Comparison of ENCODE assay signal across 25 cellular contexts in the genomic region with DNA sequence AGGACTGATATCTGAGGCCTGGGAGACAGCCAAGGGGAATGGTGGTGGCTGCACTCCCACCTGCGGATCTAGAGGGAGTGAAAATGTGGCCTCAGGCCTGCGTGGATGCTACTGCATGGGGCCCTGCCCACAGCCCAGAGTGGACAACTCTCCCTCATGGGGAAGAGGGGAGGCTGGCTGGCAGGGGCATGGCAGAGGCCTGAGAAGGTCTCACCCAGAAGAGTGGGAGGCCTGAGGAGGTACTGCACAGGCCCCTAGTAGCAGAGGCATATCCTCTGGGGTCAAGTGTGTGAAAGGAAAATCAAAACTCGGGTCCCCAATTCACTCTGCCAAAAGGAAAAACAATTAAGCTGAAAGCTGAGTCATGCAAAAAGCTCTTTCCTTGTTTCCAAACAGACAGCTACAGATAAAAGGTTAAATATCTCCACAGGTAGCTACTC.
A peak's percentile ranks its signal among the peaks of the same experiment; 100 is the strongest.
DNase-seq lines count a peak whose midpoint lies in the region; ATAC-seq, FAIRE-seq and TF ChIP-seq lines count a peak whose summit lies in the region.
"Had no signal": no experiment of that assay in that cellular context is flagged by ENCODE, and none has a peak within 500 bp of the region (broad histone marks: within the 10 kb centered on the region; RNA-seq: fewer than 3 reads in every experiment).

No MANE protein-coding gene starts in this region.

- H3K27me3 Mint-ChIP-seq in Caco-2 (ENCODE audit: insufficient read depth, unreplicated experiment), result no peaks in the 10 kb centered on the region
- H3K27me3 Mint-ChIP-seq: activated B cell treated with CpG ODN at 0.5 μM for 24 hours had no signal

- peak overlapping the region; percentile 46 for H3K9ac ChIP-seq in HUES64 (ENCODE audit: low read depth, low read length)
- no peak overlapping the region for H3K9ac ChIP-seq in kidney (ENCODE audit: low read length in 2 of 2)

- H3K27me3 ChIP-seq in Caco-2 (replicated peaks; ENCODE audit: control insufficient read depth, insufficient read depth, low read length) (no peaks in the 10 kb centered on the region), HUES64 (ENCODE audit: insufficient read depth, low read length) (no peaks in the 10 kb centered on the region)
- H3K27me3 ChIP-seq: sigmoid colon, suprapubic skin had no signal

- no peak for FAIRE-seq in kidney (lab: Jason Lieb, UNC)
- FAIRE-seq: endometrium, GM12891 had no signal

- intact Hi-C loops in Caco-2 (cut with micrococcal nuclease; ENCODE audit: unreplicated experiment), result no loop called here
- intact Hi-C loops in kidney (cut with DNase I), result no loop called here

- POLR2A ChIA-PET in Caco-2 (lab: Charles Lee), result no interaction called here

- H3K4me3 ChIP-seq in Caco-2 (ENCODE audit: low read depth, low read length) (no peak overlapping the region), HUES64 (ENCODE audit: low read length) (no peak overlapping the region), kidney (ENCODE audit: low read length in 2 of 2) (no peak overlapping the region)
- H3K4me3 ChIP-seq: sigmoid colon, SK-N-MC, suprapubic skin had no signal

- H3K4me1 ChIP-seq in Caco-2 (peaks cover 24% of the 10 kb centered on the region), HUES64 (ENCODE audit: insufficient read depth, low read length) (peaks cover 31% of the 10 kb centered on the region), kidney (ENCODE audit: control insufficient read depth in 1 of 2, insufficient read depth in 1 of 2, low read depth in 1 of 2, low read length in 2 of 2) (no peaks in the 10 kb centered on the region)
- H3K4me1 ChIP-seq: sigmoid colon, suprapubic skin had no signal

- WGBS in HUES64, result 56% methylated on average over 3 of the region's 3 CpGs

- H3K36me3 ChIP-seq in Caco-2 (ENCODE audit: control insufficient read depth, insufficient read depth, low read length), result peaks cover 1% of the 10 kb centered on the region; the same call in 1 of the 2 replicates
- no peaks in the 10 kb centered on the region for H3K36me3 ChIP-seq in HUES64 (ENCODE audit: insufficient read depth, low read length)
- H3K36me3 ChIP-seq in kidney (ENCODE audit: control insufficient read depth in 1 of 2, insufficient read depth in 2 of 2, low read length in 2 of 2), result no peaks in the 10 kb centered on the region
- H3K36me3 ChIP-seq: sigmoid colon, suprapubic skin had no signal

- CTCF ChIA-PET in Caco-2 (lab: Charles Lee), result interaction anchor here (0.7 kb wide), 3 partner anchors 200 to 1562 kb away, joined by 3 to 5 read pairs (median 4); no protein-coding TSS in a partner anchor

- peaks cover 15% of the 10 kb centered on the region for H3K4me1 Mint-ChIP-seq in Caco-2 (ENCODE audit: low read depth, unreplicated experiment)
- peaks cover 6% of the 10 kb centered on the region for H3K4me1 Mint-ChIP-seq in stimulated activated effector memory CD8-positive, alpha-beta T cell treated with anti-CD3 and anti-CD28 coated beads, Interleukin-12 subunit alpha, Interleukin-12 subunit beta, amount 100 ng/mL, for 72 hours

- TF ChIP-seq CTCF in Caco-2 (IDR thresholded peaks at IDR 0.05; ENCODE audit: insufficient read depth in 1 of 2, low read depth in 1 of 2, low read length in 1 of 2, severe bottlenecking in 1 of 2, unreplicated experiment in 1 of 2), result no peak
- no peak for TF ChIP-seq CTCF in kidney (IDR thresholded peaks at IDR 0.05; ENCODE audit: borderline replicate concordance, extremely low read depth, insufficient read depth)

- H3K9me3 ChIP-seq in Caco-2 (no peaks in the 10 kb centered on the region), HUES64 (ENCODE audit: insufficient read depth, low read depth, low read length) (no peaks in the 10 kb centered on the region), kidney (ENCODE audit: control insufficient read depth in 1 of 2, low read length in 2 of 2) (no peaks in the 10 kb centered on the region)
- H3K9me3 ChIP-seq: sigmoid colon, suprapubic skin had no signal

- DNase-seq in Caco-2 (no peak), kidney (peak; percentile 38), cerebellum (ENCODE audit: low spot score) (no peak), iPS-NIHi7 (ENCODE audit: extremely low spot score) (no peak), GDM1 (lab: John Stamatoyannopoulos, UW) (no peak)
- DNase-seq in stimulated activated effector memory CD8-positive, alpha-beta T cell treated with anti-CD3 and anti-CD28 coated beads, Interleukin-12 subunit alpha, Interleukin-12 subunit beta, amount 100 ng/mL, for 72 hours (ENCODE audit: low spot score in 2 of 2), result no peak
- DNase-seq: activated B cell treated with CpG ODN at 0.5 μM for 24 hours; activated CD4-positive, alpha-beta T cell treated with anti-CD3 and anti-CD28 coated beads, Interleukin-2, amount 50 U/mL, for 48 hours; activated gamma-delta T cell treated with Interleukin-2 at 50 U/mL for 16 hours; amniotic stem cell; COR-L47; DMS79 treated with DMSO at 0.1 percent for 48 hours; IMR-90; midbrain; NCI-H1105 treated with DMSO at 0.1 percent for 48 hours; NCI-H524; RPMI8226; sigmoid colon had no signal

- no peak overlapping the region for H3K4me3 Mint-ChIP-seq in Caco-2 (ENCODE audit: unreplicated experiment)
- H3K4me3 Mint-ChIP-seq in stimulated activated effector memory CD8-positive, alpha-beta T cell treated with anti-CD3 and anti-CD28 coated beads, Interleukin-12 subunit alpha, Interleukin-12 subunit beta, amount 100 ng/mL, for 72 hours, result no peak overlapping the region
- H3K4me3 Mint-ChIP-seq: activated B cell treated with CpG ODN at 0.5 μM for 24 hours; T-helper 2 cell treated with Interferon-gamma antibody and Interleukin-4, amounts not matched to agents 5 μg/mL and 100 μg/mL, for 36 hours had no signal

- BruUV-seq in Caco-2 (replicated peaks; lab: Mats Ljungman, UMichigan), result no TSS peak

- peak overlapping the region; percentile 91 for H3K27ac ChIP-seq in HUES64 (ENCODE audit: low read depth, low read length)
- no peak overlapping the region for H3K27ac ChIP-seq in kidney (ENCODE audit: low read depth in 2 of 2, low read length in 2 of 2)
- H3K27ac ChIP-seq: sigmoid colon, SK-N-MC, suprapubic skin had no signal

- peaks cover 11% of the 10 kb centered on the region for H3K9me3 Mint-ChIP-seq in Caco-2 (ENCODE audit: unreplicated experiment)
- H3K9me3 Mint-ChIP-seq in stimulated activated effector memory CD8-positive, alpha-beta T cell treated with anti-CD3 and anti-CD28 coated beads, Interleukin-12 subunit alpha, Interleukin-12 subunit beta, amount 100 ng/mL, for 72 hours, result no peaks in the 10 kb centered on the region
- H3K9me3 Mint-ChIP-seq: activated B cell treated with CpG ODN at 0.5 μM for 24 hours; T-helper 2 cell treated with Interferon-gamma antibody and Interleukin-4, amounts not matched to agents 5 μg/mL and 100 μg/mL, for 36 hours had no signal

- ATAC-seq in stimulated activated effector memory CD8-positive, alpha-beta T cell treated with anti-CD3 and anti-CD28 coated beads, Interleukin-12 subunit alpha, Interleukin-12 subunit beta, amount 100 ng/mL, for 72 hours, result no peak
- ATAC-seq: left lobe of liver had no signal

- peak overlapping the region; percentile 0 for H3K27ac Mint-ChIP-seq in Caco-2 (ENCODE audit: unreplicated experiment)
- H3K27ac Mint-ChIP-seq in stimulated activated effector memory CD8-positive, alpha-beta T cell treated with anti-CD3 and anti-CD28 coated beads, Interleukin-12 subunit alpha, Interleukin-12 subunit beta, amount 100 ng/mL, for 72 hours, result peak overlapping the region; percentile 17
- H3K27ac Mint-ChIP-seq: activated B cell treated with CpG ODN at 0.5 μM for 24 hours; T-helper 2 cell treated with Interferon-gamma antibody and Interleukin-4, amounts not matched to agents 5 μg/mL and 100 μg/mL, for 36 hours had no signal

- H3K36me3 Mint-ChIP-seq in Caco-2 (ENCODE audit: insufficient read depth, unreplicated experiment), result no peaks in the 10 kb centered on the region
- no peaks in the 10 kb centered on the region for H3K36me3 Mint-ChIP-seq in stimulated activated effector memory CD8-positive, alpha-beta T cell treated with anti-CD3 and anti-CD28 coated beads, Interleukin-12 subunit alpha, Interleukin-12 subunit beta, amount 100 ng/mL, for 72 hours
